10 cellular contexts compared by ENCODE assay signal in the genomic region with DNA sequence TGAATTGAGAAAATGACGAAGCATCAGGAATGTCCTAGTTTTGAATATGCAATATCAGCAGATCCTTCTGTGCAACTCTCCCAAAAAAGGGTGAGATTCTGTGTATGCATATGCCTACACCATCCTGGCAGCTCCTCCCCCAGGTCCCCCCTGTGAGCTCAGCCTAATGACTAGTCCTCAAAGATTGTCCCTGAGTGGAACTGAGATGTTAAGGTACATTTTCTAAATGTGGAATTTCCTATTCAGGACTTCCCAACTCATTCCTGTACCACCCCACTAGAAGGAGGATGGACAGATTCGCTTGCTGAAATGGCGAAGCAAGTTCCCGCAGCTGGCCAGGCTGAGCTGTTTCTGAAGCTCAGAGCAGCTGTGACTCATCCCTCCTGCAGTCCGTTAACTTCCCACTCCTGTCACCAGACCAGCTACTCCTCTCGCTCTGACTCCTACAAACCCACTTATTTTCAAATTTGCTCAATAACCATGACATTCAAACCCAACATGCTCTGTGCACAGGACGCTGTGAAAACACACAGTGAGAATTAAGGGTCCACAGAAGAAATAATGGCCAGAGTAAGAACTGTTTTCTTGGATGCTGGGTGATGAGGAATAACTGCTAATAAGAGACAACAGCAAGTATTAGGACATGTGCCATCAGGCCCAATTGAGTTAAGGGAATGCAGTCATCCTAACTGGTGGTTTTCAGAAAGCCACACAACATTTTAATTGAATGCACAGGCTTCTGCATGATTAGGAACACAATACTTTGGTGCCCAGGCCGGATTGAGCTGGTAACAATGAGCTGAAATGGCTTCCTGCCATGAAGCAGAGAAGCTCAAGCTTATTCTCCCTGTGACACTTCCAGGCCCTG. TPM values are rescaled to one million over a fixed set of nuclear protein-coding genes. Genes with fewer than 3 reads are reported as not detected.
DNase-seq lines count a peak whose midpoint lies in the region; ATAC-seq, FAIRE-seq and TF ChIP-seq lines count a peak whose summit lies in the region.
"Had no signal": no experiment of that assay in that cellular context is flagged by ENCODE, and none has a peak within 500 bp of the region (broad histone marks: within the 10 kb centered on the region; RNA-seq: fewer than 3 reads in every experiment).

No MANE protein-coding gene starts in this region.

- H3K27ac ChIP-seq in body of pancreas (peak overlapping the region in 1 of 4 donors; percentile 19), HepG2 (ENCODE audit: extremely low read length, insufficient read depth, low read length) (no peak overlapping the region)
- H3K27ac ChIP-seq: C4-2B had no signal

- WGBS in body of pancreas, 2 donors, result 57 to 60% methylated on average over 8 of the region's 8 CpGs
- WGBS in HepG2 (ENCODE audit: low lambda C conversion rate), result 24% methylated on average over 8 of the region's 8 CpGs

- peak; percentile 20 for FAIRE-seq in RCC 7860 (lab: Jason Lieb, UNC)
- FAIRE-seq in HepG2 (lab: Jason Lieb, UNC), result no peak
- FAIRE-seq: endometrium had no signal

- H4K20me1 ChIP-seq in HepG2 (ENCODE audit: insufficient read depth, low read length), result no peaks in the 10 kb centered on the region

- intact Hi-C loops in body of pancreas (cut with DNase I), result no loop called here
- intact Hi-C loops in HepG2 (cut with micrococcal nuclease; ENCODE audit: unreplicated experiment), result no loop called here

- ATAC-seq in HG02870 (IDR thresholded peaks at IDR 0.05; ENCODE audit: unreplicated experiment) (peak; percentile 96), body of pancreas (peak; percentile 45), HepG2 (peak; percentile 66)

- no peaks in the 10 kb centered on the region for H3K79me2 ChIP-seq in HepG2 (ENCODE audit: insufficient read depth, low read length)

- no TSS peak for BruUV-seq in HepG2 (replicated peaks; lab: Mats Ljungman, UMichigan)

- CTCF ChIA-PET in HepG2 (lab: Yijun Ruan, JAX; ENCODE audit: low intra/inter-chr PET ratio, low total read pairs), result no interaction called here

- POLR2A ChIA-PET in HepG2 (lab: Yijun Ruan, JAX), result interaction anchor here (1.4 to 1.5 kb wide), 2 partner anchors 23 to 40 kb away, joined by 5 to 7 read pairs; a partner anchor contains a TSS

- DNase-seq in NCI-H2227 treated with DMSO at 0.1 percent for 48 hours (lab: John Stamatoyannopoulos, UW) (peak; percentile 5), NCI-H2227 (lab: John Stamatoyannopoulos, UW; ENCODE audit: unreplicated experiment) (no peak), RCC 7860 (ENCODE audit: low spot score) (peak; percentile 57), body of pancreas (peak; percentile 18 to 66 (median 25)), HepG2 (ENCODE audit: low spot score) (no peak), NCI-H2081 treated with DMSO at 0.1 percent for 48 hours (lab: John Stamatoyannopoulos, UW) (no peak)
- peak; percentile 67 to 78 (median 71) for DNase-seq in stimulated activated CD4-positive, alpha-beta T cell treated with anti-CD3 and anti-CD28 coated beads, TNF-alpha, amount 100 ng/mL, for 48 hours (ENCODE audit: low read depth in 3 of 3)

- H3K36me3 ChIP-seq in body of pancreas (replicated peaks in 1 of 2; ENCODE audit: insufficient read depth in 1 of 2, low read depth in 2 of 2) (no peaks in the 10 kb centered on the region), HepG2 (replicated peaks in 1 of 2; ENCODE audit: control insufficient read depth in 1 of 2, insufficient read depth in 2 of 2, low read length in 2 of 2) (no peaks in the 10 kb centered on the region)

- in situ Hi-C loops in HepG2 (cut with HindIII; ENCODE audit: extremely low pct_ligation_motif_present, low pct_unique_long_range_greater_than_20kb), result no loop called here

- no peak for TF ChIP-seq POLR2A in body of pancreas (IDR thresholded peaks at IDR 0.05)
- no peak for TF ChIP-seq POLR2A in HepG2 (IDR thresholded peaks at IDR 0.05; ENCODE audit: insufficient read depth in 1 of 2, low read depth in 2 of 2, low read length in 2 of 2)

- TF ChIP-seq CTCF in body of pancreas (IDR thresholded peaks at IDR 0.05) (no peak), HepG2 (CRISPR knock-in tag; IDR thresholded peaks at IDR 0.05) (no peak)

- H3K9ac ChIP-seq in HepG2 (ENCODE audit: insufficient read depth, low read depth, low read length), result no peak overlapping the region

- no peak overlapping the region for H3K4me2 ChIP-seq in HepG2 (ENCODE audit: low read depth, low read length)

- H2AFZ ChIP-seq in HepG2 (ENCODE audit: low read length), result no peak overlapping the region

- TF ChIP-seq RAD21 in HepG2 (CRISPR knock-in tag; IDR thresholded peaks at IDR 0.05), result no peak

- H3K4me1 ChIP-seq in body of pancreas, result peaks cover 14% of the 10 kb centered on the region
- peaks cover 22% of the 10 kb centered on the region; the same call in 1 of the 2 replicates for H3K4me1 ChIP-seq in HepG2 (ENCODE audit: insufficient read depth, low read length)

- H3K9me3 ChIP-seq in body of pancreas (no peaks in the 10 kb centered on the region), HepG2 (ENCODE audit: low read length) (peaks cover 7% of the 10 kb centered on the region)

- TF ChIP-seq EP300 in HepG2 (IDR thresholded peaks at IDR 0.05; ENCODE audit: low read depth in 2 of 2, low read length in 2 of 2), result no peak
- no peak for TF ChIP-seq EP300 in HepG2 (CRISPR knock-in tag; IDR thresholded peaks at IDR 0.05; ENCODE audit: borderline replicate concordance)

- no peak overlapping the region for H3K4me3 ChIP-seq in body of pancreas
- no peak overlapping the region for H3K4me3 ChIP-seq in HepG2 (replicated peaks in 1 of 3; ENCODE audit: insufficient read depth in 1 of 3, low read depth in 2 of 3, low read length in 3 of 3)

- H3K27me3 ChIP-seq in body of pancreas (no peaks in the 10 kb centered on the region), HepG2 (ENCODE audit: control insufficient read depth in 1 of 2, insufficient read depth in 2 of 2, low read length in 2 of 2) (peaks cover 0 to 6% of the 10 kb centered on the region in 2 experiments; a peak in 1 of 5 replicates)

TF ChIP-seq in HepG2, 621 proteins besides CTCF, POLR2A, EP300 and RAD21:
- TF ChIP-seq, protein P1, sequence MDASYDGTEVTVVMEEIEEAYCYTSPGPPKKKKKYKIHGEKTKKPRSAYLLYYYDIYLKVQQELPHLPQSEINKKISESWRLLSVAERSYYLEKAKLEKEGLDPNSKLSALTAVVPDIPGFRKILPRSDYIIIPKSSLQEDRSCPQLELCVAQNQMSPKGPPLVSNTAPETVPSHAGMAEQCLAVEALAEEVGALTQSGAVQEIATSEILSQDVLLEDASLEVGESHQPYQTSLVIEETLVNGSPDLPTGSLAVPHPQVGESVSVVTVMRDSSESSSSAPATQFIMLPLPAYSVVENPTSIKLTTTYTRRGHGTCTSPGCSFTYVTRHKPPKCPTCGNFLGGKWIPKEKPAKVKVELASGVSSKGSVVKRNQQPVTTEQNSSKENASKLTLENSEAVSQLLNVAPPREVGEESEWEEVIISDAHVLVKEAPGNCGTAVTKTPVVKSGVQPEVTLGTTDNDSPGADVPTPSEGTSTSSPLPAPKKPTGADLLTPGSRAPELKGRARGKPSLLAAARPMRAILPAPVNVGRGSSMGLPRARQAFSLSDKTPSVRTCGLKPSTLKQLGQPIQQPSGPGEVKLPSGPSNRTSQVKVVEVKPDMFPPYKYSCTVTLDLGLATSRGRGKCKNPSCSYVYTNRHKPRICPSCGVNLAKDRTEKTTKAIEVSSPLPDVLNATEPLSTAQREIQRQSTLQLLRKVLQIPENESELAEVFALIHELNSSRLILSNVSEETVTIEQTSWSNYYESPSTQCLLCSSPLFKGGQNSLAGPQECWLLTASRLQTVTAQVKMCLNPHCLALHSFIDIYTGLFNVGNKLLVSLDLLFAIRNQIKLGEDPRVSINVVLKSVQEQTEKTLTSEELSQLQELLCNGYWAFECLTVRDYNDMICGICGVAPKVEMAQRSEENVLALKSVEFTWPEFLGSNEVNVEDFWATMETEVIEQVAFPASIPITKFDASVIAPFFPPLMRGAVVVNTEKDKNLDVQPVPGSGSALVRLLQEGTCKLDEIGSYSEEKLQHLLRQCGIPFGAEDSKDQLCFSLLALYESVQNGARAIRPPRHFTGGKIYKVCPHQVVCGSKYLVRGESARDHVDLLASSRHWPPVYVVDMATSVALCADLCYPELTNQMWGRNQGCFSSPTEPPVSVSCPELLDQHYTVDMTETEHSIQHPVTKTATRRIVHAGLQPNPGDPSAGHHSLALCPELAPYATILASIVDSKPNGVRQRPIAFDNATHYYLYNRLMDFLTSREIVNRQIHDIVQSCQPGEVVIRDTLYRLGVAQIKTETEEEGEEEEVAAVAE (CRISPR knock-in tag; IDR thresholded peaks at IDR 0.05; ENCODE audit: borderline replicate concordance), result no peak
- TF ChIP-seq FOSL2 (CRISPR knock-in tag; IDR thresholded peaks at IDR 0.05) (peak; percentile 60), MAFF (IDR thresholded peaks at IDR 0.05; ENCODE audit: low read depth, low read length) (peak; percentile 82), MAFK (conservative IDR thresholded peaks at IDR 0.05 in 1 of 2, IDR thresholded peaks at IDR 0.05 in 1 of 2; ENCODE audit: low read length in 2 of 2) (peak; percentile 64 to 84), MZF1 (CRISPR knock-in tag; IDR thresholded peaks at IDR 0.05; ENCODE audit: borderline replicate concordance) (no peak)

RNA-seq across cellular contexts. Expression of a gene that starts 40.0 kb away (rescaled TPM):
- total RNA-seq in body of pancreas (10 to 100 TPM; 12.5 to 14.5 TPM), HepG2 (2016; rRNA removed; fragmentation: Illumina TruSeq; extraction: Trizol) (15.5 and 24.8 TPM in 2 replicates)
- 5.4 TPM in 2 replicates for total RNA-seq in HepG2 (2016; cell fraction: cytosol; rRNA removed; fragmentation: Illumina TruSeq; extraction: Trizol; ENCODE audit: low read depth)
- total RNA-seq in HepG2 (2016; cell fraction: insoluble cytoplasmic fraction; rRNA removed; fragmentation: Illumina TruSeq; extraction: Trizol), result 17.9 and 20.9 TPM in 2 replicates
- total RNA-seq in HepG2 (2016; cell fraction: membrane; rRNA removed; fragmentation: Illumina TruSeq; extraction: Trizol), result 7.7 and 9.9 TPM in 2 replicates
- total RNA-seq in HepG2 (2016; cell fraction: nucleus; rRNA removed; fragmentation: Illumina TruSeq; extraction: Trizol), result 17.7 and 22.0 TPM in 2 replicates
- polyA plus RNA-seq in HepG2 (2011; rRNA removed), result 26.0 and 28.8 TPM in 2 replicates
- polyA plus RNA-seq in HepG2 (2011; cell fraction: cytosol; rRNA removed), result 21.1 and 25.7 TPM in 2 replicates
- 16.4 and 17.7 TPM in 2 replicates for polyA plus RNA-seq in HepG2 (2011; cell fraction: nucleus; rRNA removed)
- 21.7 and 29.0 TPM in 2 replicates for polyA plus RNA-seq in HepG2 (2012)
- 1.6 and 1.8 TPM in 2 replicates for polyA plus RNA-seq in HepG2 (2016; cell fraction: cytosol; fragmentation: Illumina TruSeq; extraction: Trizol; ENCODE audit: low read depth)
- polyA plus RNA-seq in HepG2 (2016; cell fraction: insoluble cytoplasmic fraction; fragmentation: Illumina TruSeq; extraction: Trizol; ENCODE audit: low read depth), result 24.7 and 29.5 TPM in 2 replicates
- 4.4 and 4.5 TPM in 2 replicates for polyA plus RNA-seq in HepG2 (2016; cell fraction: membrane; fragmentation: Illumina TruSeq; extraction: Trizol; ENCODE audit: low read depth)
- 14.4 and 16.3 TPM in 2 replicates for polyA plus RNA-seq in HepG2 (2016; cell fraction: nucleus; fragmentation: Illumina TruSeq; extraction: Trizol; ENCODE audit: insufficient read depth, low read depth)
- polyA minus RNA-seq in HepG2 (2011; rRNA and poly(A)+ RNA removed; ENCODE audit: low replicate concordance), result 18.1 and 29.1 TPM in 2 replicates
- 29.9 and 31.0 TPM in 2 replicates for polyA minus RNA-seq in HepG2 (2011; cell fraction: cytosol; rRNA and poly(A)+ RNA removed)
- 43.4 and 57.2 TPM in 2 replicates for polyA minus RNA-seq in HepG2 (2011; cell fraction: nucleus; rRNA and poly(A)+ RNA removed)

Comparison
In these comparisons a context has a peak if more than half of its experiments do, and no peak if none do; other contexts are left out.
1. DNase-seq: peak in NCI-H2227 treated with DMSO at 0.1 percent for 48 hours (single experiment), RCC 7860 (single experiment), body of pancreas (4 of 4) and stimulated activated CD4-positive, alpha-beta T cell treated with anti-CD3 and anti-CD28 coated beads, TNF-alpha, amount 100 ng/mL, for 48 hours (3 of 3); none in NCI-H2227 (single experiment), HepG2 (single experiment) and NCI-H2081 treated with DMSO at 0.1 percent for 48 hours (single experiment).
2. ATAC-seq: peak in every context shown above with its lines; median percentile 96 in HG02870; 66 in HepG2; 45 in body of pancreas.